Comparison of ENCODE assay signal across 1 cellular context in the genomic region with DNA sequence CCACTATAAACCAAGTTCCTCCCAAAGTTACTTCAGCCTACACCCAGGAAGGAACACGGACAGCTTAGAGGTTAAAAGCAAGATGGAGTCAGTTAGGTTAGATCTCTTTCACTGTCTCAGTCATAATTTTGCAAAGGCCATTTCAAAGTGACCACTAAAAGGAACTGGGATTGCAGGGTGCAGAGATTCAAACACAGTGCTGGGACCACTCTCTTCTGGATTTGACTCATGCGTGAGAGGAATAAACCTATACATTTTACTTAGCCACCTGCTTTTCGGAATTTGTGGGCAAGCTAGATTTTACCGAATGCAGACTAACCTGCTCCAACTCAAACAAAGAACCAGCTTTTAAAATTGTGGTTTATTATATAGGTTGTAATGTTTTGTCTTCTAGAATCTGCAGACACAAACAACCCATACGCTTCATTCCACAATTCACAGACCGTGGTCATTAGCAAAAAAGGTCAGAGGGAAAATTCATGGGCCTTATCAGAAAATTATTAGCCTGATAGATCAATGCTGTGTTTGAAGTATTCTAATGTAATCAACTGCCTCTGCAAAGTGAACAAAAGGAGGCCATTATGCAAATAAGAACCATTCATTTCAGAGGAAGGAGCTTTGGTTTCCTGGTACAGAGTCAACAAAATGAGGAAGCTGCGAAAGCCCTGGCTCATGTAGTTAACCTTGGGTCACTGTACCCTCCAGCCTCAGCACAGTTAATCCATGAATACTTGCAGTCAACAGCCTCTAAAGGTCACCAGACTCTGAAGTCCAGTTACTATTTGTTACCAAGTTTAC.
TF ChIP-seq lines count a peak whose summit lies in the region.

No MANE protein-coding gene starts in this region.

TF ChIP-seq in GM12878, 131 proteins besides CTCF, POLR2A, EP300 and RAD21 (continued from another document and continues in another):
- TF ChIP-seq, protein P1, sequence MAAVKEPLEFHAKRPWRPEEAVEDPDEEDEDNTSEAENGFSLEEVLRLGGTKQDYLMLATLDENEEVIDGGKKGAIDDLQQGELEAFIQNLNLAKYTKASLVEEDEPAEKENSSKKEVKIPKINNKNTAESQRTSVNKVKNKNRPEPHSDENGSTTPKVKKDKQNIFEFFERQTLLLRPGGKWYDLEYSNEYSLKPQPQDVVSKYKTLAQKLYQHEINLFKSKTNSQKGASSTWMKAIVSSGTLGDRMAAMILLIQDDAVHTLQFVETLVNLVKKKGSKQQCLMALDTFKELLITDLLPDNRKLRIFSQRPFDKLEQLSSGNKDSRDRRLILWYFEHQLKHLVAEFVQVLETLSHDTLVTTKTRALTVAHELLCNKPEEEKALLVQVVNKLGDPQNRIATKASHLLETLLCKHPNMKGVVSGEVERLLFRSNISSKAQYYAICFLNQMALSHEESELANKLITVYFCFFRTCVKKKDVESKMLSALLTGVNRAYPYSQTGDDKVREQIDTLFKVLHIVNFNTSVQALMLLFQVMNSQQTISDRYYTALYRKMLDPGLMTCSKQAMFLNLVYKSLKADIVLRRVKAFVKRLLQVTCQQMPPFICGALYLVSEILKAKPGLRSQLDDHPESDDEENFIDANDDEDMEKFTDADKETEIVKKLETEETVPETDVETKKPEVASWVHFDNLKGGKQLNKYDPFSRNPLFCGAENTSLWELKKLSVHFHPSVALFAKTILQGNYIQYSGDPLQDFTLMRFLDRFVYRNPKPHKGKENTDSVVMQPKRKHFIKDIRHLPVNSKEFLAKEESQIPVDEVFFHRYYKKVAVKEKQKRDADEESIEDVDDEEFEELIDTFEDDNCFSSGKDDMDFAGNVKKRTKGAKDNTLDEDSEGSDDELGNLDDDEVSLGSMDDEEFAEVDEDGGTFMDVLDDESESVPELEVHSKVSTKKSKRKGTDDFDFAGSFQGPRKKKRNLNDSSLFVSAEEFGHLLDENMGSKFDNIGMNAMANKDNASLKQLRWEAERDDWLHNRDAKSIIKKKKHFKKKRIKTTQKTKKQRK (IDR thresholded peaks at IDR 0.05; ENCODE audit: low read depth, low read length): no peak
- TF ChIP-seq, protein P2, sequence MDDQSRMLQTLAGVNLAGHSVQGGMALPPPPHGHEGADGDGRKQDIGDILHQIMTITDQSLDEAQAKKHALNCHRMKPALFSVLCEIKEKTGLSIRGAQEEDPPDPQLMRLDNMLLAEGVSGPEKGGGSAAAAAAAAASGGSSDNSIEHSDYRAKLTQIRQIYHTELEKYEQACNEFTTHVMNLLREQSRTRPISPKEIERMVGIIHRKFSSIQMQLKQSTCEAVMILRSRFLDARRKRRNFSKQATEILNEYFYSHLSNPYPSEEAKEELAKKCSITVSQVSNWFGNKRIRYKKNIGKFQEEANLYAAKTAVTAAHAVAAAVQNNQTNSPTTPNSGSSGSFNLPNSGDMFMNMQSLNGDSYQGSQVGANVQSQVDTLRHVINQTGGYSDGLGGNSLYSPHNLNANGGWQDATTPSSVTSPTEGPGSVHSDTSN (IDR thresholded peaks at IDR 0.05; ENCODE audit: insufficient replicate concordance, low read depth, low read length): no peak
- TF ChIP-seq, protein P3, sequence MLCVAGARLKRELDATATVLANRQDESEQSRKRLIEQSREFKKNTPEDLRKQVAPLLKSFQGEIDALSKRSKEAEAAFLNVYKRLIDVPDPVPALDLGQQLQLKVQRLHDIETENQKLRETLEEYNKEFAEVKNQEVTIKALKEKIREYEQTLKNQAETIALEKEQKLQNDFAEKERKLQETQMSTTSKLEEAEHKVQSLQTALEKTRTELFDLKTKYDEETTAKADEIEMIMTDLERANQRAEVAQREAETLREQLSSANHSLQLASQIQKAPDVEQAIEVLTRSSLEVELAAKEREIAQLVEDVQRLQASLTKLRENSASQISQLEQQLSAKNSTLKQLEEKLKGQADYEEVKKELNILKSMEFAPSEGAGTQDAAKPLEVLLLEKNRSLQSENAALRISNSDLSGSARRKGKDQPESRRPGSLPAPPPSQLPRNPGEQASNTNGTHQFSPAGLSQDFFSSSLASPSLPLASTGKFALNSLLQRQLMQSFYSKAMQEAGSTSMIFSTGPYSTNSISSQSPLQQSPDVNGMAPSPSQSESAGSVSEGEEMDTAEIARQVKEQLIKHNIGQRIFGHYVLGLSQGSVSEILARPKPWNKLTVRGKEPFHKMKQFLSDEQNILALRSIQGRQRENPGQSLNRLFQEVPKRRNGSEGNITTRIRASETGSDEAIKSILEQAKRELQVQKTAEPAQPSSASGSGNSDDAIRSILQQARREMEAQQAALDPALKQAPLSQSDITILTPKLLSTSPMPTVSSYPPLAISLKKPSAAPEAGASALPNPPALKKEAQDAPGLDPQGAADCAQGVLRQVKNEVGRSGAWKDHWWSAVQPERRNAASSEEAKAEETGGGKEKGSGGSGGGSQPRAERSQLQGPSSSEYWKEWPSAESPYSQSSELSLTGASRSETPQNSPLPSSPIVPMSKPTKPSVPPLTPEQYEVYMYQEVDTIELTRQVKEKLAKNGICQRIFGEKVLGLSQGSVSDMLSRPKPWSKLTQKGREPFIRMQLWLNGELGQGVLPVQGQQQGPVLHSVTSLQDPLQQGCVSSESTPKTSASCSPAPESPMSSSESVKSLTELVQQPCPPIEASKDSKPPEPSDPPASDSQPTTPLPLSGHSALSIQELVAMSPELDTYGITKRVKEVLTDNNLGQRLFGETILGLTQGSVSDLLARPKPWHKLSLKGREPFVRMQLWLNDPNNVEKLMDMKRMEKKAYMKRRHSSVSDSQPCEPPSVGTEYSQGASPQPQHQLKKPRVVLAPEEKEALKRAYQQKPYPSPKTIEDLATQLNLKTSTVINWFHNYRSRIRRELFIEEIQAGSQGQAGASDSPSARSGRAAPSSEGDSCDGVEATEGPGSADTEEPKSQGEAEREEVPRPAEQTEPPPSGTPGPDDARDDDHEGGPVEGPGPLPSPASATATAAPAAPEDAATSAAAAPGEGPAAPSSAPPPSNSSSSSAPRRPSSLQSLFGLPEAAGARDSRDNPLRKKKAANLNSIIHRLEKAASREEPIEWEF (IDR thresholded peaks at IDR 0.05; ENCODE audit: insufficient replicate concordance, low read depth, low read length): no peak
- TF ChIP-seq FOS (IDR thresholded peaks at IDR 0.05; ENCODE audit: borderline replicate concordance, extremely low read depth, insufficient read length) (no peak), POLR2AphosphoS5 (IDR thresholded peaks at IDR 0.05; ENCODE audit: low read length) (no peak), RCOR1 (conservative IDR thresholded peaks at IDR 0.05; ENCODE audit: low read depth, low read length) (no peak), EZH2 (IDR thresholded peaks at IDR 0.05; ENCODE audit: borderline replicate concordance, control insufficient read depth, low read depth, low read length) (no peak), SUPT20H (IDR thresholded peaks at IDR 0.05; ENCODE audit: borderline replicate concordance, control insufficient read depth, low read depth, low read length) (no peak), HDAC6 (IDR thresholded peaks at IDR 0.05; ENCODE audit: unreplicated experiment) (no peak), ZNF207 (IDR thresholded peaks at IDR 0.05; ENCODE audit: borderline replicate concordance) (no peak), ESRRA (IDR thresholded peaks at IDR 0.05; ENCODE audit: low read length) (no peak), IRF4 (IDR thresholded peaks at IDR 0.05; ENCODE audit: low read depth, low read length) (peak; percentile 96), ZNF622 (IDR thresholded peaks at IDR 0.05) (no peak), PAX8 (IDR thresholded peaks at IDR 0.05) (no peak), FOXK2 (IDR thresholded peaks at IDR 0.05) (no peak), BMI1 (IDR thresholded peaks at IDR 0.05; ENCODE audit: borderline replicate concordance) (no peak), SMAD5 (IDR thresholded peaks at IDR 0.05; ENCODE audit: low read depth) (no peak), ETV6 (conservative IDR thresholded peaks at IDR 0.05 in 1 of 2, IDR thresholded peaks at IDR 0.05 in 1 of 2; ENCODE audit: borderline replicate concordance in 1 of 2, low read depth in 1 of 2) (peak in 1 of 2 experiments; percentile 68; a peak in 1 of 4 replicates), SREBF2 (IDR thresholded peaks at IDR 0.05; ENCODE audit: low read length) (no peak), POLR2AphosphoS2 (IDR thresholded peaks at IDR 0.05; ENCODE audit: low read depth, low read length) (no peak), CHD2 (IDR thresholded peaks at IDR 0.05; ENCODE audit: borderline replicate concordance, low read depth, low read length) (no peak), HCFC1 (IDR thresholded peaks at IDR 0.05; ENCODE audit: low read length) (no peak), JUND (IDR thresholded peaks at IDR 0.05; ENCODE audit: low read depth, low read length) (no peak), PML (IDR thresholded peaks at IDR 0.05; ENCODE audit: low read length) (no peak; the same call in 1 of the 2 replicates)
- TF ChIP-seq, protein P4, sequence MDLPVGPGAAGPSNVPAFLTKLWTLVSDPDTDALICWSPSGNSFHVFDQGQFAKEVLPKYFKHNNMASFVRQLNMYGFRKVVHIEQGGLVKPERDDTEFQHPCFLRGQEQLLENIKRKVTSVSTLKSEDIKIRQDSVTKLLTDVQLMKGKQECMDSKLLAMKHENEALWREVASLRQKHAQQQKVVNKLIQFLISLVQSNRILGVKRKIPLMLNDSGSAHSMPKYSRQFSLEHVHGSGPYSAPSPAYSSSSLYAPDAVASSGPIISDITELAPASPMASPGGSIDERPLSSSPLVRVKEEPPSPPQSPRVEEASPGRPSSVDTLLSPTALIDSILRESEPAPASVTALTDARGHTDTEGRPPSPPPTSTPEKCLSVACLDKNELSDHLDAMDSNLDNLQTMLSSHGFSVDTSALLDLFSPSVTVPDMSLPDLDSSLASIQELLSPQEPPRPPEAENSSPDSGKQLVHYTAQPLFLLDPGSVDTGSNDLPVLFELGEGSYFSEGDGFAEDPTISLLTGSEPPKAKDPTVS (IDR thresholded peaks at IDR 0.05; ENCODE audit: low read depth, low read length): no peak
- TF ChIP-seq, protein P5, sequence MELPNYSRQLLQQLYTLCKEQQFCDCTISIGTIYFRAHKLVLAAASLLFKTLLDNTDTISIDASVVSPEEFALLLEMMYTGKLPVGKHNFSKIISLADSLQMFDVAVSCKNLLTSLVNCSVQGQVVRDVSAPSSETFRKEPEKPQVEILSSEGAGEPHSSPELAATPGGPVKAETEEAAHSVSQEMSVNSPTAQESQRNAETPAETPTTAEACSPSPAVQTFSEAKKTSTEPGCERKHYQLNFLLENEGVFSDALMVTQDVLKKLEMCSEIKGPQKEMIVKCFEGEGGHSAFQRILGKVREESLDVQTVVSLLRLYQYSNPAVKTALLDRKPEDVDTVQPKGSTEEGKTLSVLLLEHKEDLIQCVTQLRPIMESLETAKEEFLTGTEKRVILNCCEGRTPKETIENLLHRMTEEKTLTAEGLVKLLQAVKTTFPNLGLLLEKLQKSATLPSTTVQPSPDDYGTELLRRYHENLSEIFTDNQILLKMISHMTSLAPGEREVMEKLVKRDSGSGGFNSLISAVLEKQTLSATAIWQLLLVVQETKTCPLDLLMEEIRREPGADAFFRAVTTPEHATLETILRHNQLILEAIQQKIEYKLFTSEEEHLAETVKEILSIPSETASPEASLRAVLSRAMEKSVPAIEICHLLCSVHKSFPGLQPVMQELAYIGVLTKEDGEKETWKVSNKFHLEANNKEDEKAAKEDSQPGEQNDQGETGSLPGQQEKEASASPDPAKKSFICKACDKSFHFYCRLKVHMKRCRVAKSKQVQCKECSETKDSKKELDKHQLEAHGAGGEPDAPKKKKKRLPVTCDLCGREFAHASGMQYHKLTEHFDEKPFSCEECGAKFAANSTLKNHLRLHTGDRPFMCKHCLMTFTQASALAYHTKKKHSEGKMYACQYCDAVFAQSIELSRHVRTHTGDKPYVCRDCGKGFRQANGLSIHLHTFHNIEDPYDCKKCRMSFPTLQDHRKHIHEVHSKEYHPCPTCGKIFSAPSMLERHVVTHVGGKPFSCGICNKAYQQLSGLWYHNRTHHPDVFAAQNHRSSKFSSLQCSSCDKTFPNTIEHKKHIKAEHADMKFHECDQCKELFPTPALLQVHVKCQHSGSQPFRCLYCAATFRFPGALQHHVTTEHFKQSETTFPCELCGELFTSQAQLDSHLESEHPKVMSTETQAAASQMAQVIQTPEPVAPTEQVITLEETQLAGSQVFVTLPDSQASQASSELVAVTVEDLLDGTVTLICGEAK (IDR thresholded peaks at IDR 0.05; ENCODE audit: borderline replicate concordance): no peak
- TF ChIP-seq, protein P6, sequence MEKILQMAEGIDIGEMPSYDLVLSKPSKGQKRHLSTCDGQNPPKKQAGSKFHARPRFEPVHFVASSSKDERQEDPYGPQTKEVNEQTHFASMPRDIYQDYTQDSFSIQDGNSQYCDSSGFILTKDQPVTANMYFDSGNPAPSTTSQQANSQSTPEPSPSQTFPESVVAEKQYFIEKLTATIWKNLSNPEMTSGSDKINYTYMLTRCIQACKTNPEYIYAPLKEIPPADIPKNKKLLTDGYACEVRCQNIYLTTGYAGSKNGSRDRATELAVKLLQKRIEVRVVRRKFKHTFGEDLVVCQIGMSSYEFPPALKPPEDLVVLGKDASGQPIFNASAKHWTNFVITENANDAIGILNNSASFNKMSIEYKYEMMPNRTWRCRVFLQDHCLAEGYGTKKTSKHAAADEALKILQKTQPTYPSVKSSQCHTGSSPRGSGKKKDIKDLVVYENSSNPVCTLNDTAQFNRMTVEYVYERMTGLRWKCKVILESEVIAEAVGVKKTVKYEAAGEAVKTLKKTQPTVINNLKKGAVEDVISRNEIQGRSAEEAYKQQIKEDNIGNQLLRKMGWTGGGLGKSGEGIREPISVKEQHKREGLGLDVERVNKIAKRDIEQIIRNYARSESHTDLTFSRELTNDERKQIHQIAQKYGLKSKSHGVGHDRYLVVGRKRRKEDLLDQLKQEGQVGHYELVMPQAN (conservative IDR thresholded peaks at IDR 0.05): no peak
- TF ChIP-seq, protein P7, sequence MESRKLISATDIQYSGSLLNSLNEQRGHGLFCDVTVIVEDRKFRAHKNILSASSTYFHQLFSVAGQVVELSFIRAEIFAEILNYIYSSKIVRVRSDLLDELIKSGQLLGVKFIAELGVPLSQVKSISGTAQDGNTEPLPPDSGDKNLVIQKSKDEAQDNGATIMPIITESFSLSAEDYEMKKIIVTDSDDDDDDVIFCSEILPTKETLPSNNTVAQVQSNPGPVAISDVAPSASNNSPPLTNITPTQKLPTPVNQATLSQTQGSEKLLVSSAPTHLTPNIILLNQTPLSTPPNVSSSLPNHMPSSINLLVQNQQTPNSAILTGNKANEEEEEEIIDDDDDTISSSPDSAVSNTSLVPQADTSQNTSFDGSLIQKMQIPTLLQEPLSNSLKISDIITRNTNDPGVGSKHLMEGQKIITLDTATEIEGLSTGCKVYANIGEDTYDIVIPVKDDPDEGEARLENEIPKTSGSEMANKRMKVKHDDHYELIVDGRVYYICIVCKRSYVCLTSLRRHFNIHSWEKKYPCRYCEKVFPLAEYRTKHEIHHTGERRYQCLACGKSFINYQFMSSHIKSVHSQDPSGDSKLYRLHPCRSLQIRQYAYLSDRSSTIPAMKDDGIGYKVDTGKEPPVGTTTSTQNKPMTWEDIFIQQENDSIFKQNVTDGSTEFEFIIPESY (IDR thresholded peaks at IDR 0.05): no peak
